1 cellular context compared by ENCODE assay signal in the genomic region with DNA sequence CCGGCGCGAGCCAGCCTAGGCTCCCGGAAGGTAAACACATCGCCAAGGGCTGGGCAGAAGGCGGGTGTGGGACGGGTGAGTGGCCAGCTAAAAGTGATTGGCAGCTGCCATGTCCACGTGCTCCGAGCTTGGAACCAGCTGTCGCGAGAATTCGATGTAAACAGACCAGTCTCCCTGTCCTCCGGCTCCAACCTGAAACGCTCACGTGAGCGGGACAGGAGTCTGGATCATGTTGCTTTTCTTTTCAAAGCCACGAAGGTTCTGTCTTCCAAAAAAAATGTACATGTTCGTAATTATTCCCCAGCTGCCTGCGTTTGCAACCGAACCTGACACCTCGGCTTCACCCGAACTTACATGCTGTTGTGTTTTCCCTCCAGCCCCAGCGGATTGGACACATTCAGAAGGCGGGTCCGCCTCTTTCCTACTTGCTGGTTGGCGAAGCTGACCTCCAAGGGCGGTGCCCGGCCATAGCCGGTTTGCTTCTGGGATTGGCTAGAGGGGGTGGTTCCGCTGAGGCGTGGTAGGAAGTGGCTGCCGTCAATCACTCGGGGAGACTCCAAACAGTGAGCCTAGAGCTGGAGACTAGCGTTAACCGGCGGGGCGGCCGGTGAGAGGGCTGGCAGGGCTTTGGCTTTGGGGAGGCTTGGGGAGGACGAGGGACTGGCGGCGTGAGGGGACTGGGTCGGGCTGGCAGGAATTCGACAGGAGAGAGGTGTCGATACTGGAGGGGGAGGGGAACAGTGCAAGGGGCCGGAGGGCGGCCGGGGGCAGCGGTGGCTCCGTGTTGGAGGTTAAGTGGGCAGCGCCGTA.
TF ChIP-seq lines count a peak whose summit lies in the region.

Gene BCAS3 (plus strand): TSS at position 544 of the 810 bp plus-strand sequence.

TF ChIP-seq in HEK293, 187 proteins besides CTCF, POLR2A, EP300 and RAD21 (continued from another document):
- TF ChIP-seq TSHZ1 (tag by site-specific recombination; IDR thresholded peaks at IDR 0.05; ENCODE audit: borderline replicate concordance) (peak; percentile 91; the same call in 1 of the 2 replicates), YY1 (tag by site-specific recombination; IDR thresholded peaks at IDR 0.05) (no peak), GFI1B (tag by site-specific recombination; IDR thresholded peaks at IDR 0.05) (no peak), ZNF837 (tag by site-specific recombination; IDR thresholded peaks at IDR 0.05) (no peak), ZNF184 (tag by site-specific recombination; IDR thresholded peaks at IDR 0.05) (no peak), ZNF221 (tag by site-specific recombination; IDR thresholded peaks at IDR 0.05; ENCODE audit: borderline replicate concordance) (no peak), RBAK (tag by site-specific recombination; IDR thresholded peaks at IDR 0.05) (no peak), ZNF76 (tag by site-specific recombination; IDR thresholded peaks at IDR 0.05; ENCODE audit: borderline replicate concordance, low read depth) (no peak), ZNF274 (IDR thresholded peaks at IDR 0.05; ENCODE audit: low read length) (no peak), ZNF274 (tag by site-specific recombination; IDR thresholded peaks at IDR 0.05; ENCODE audit: borderline replicate concordance) (no peak), ZNF341 (tag by site-specific recombination; IDR thresholded peaks at IDR 0.05; ENCODE audit: low read depth) (no peak), ZNF670 (tag by site-specific recombination; IDR thresholded peaks at IDR 0.05; ENCODE audit: low read depth) (no peak), ZNF600 (tag by site-specific recombination; IDR thresholded peaks at IDR 0.05) (peak; percentile 54; the same call in 1 of the 2 replicates), ZBTB17 (tag by site-specific recombination; IDR thresholded peaks at IDR 0.05) (peak; percentile 56), OSR2 (tag by site-specific recombination; IDR thresholded peaks at IDR 0.05) (no peak), ZNF248 (tag by site-specific recombination; IDR thresholded peaks at IDR 0.05) (no peak), ZNF549 (tag by site-specific recombination; IDR thresholded peaks at IDR 0.05) (no peak), BCL11B (tag by site-specific recombination; IDR thresholded peaks at IDR 0.05; ENCODE audit: low read depth) (no peak), ZNF639 (tag by site-specific recombination; IDR thresholded peaks at IDR 0.05) (0 out of 2 replicates have a peak, but pooled peaks have one; percentile 25), ZNF133 (tag by site-specific recombination; IDR thresholded peaks at IDR 0.05) (no peak; the same call in 1 of the 2 replicates), ZNF426 (tag by site-specific recombination; IDR thresholded peaks at IDR 0.05) (no peak), ZNF791 (tag by site-specific recombination; IDR thresholded peaks at IDR 0.05) (no peak)
